17 cellular contexts compared by ENCODE assay signal in genomic region chr12:92596388-92596787, GRCh38.
DNase-seq lines count a peak whose midpoint lies in the region; ATAC-seq and TF ChIP-seq lines count a peak whose summit lies in the region.
"Had no signal": no experiment of that assay in that cellular context is flagged by ENCODE, and none has a peak within 500 bp of the region (broad histone marks: within the 10 kb centered on the region; RNA-seq: fewer than 3 reads in every experiment).

No MANE protein-coding gene starts in this region.

- DNase-seq in AG04450 (ENCODE audit: low read depth, low spot score) (peak; percentile 30), H4 (ENCODE audit: low spot score) (peak; percentile 25), astrocyte of the spinal cord (ENCODE audit: low read depth, low spot score) (peak; percentile 51), hepatocyte (ENCODE audit: low spot score) (peak; percentile 22), RPMI8226 (no peak), NCI-H774 (lab: John Stamatoyannopoulos, UW) (no peak)
- DNase-seq: activated B cell treated with CpG ODN at 0.5 μM for 24 hours; activated T-cell treated with anti-CD3 and anti-CD28 coated beads, Interleukin-2, amount 50 U/mL, for 4 hours; NCI-H146; NCI-H526 treated with DMSO at 0.1 percent for 48 hours; psoas muscle; stimulated activated CD4-positive, alpha-beta T cell treated with anti-CD3 and anti-CD28 coated beads, Interleukin-2, amount 100 ng/mL, for 48 hours; stimulated activated naive CD8-positive, alpha-beta T cell treated with anti-CD3 and anti-CD28 coated beads, Interleukin-15, Interleukin-2, amounts not matched to agents 100 U/mL and 50 U/mL, for 24 hours had no signal

- POLR2A ChIA-PET in AG04450 (lab: Yijun Ruan, JAX), result no interaction called here

- H3K9me2 ChIP-seq in hepatocyte (replicated peaks; ENCODE audit: insufficient read depth), result no peaks in the 10 kb centered on the region

- in situ Hi-C loops in astrocyte of the spinal cord (cut with HindIII; ENCODE audit: low sequenced_read_pairs), result no loop called here

- ATAC-seq in HG02588 (IDR thresholded peaks at IDR 0.05; ENCODE audit: unreplicated experiment), result no peak
- ATAC-seq in HG03139 (IDR thresholded peaks at IDR 0.05; ENCODE audit: unreplicated experiment), result no peak
- ATAC-seq: activated T-cell treated with anti-CD3 and anti-CD28 coated beads, Interleukin-2, amount 50 U/mL, for 4 hours; psoas muscle; stimulated activated naive CD8-positive, alpha-beta T cell treated with anti-CD3 and anti-CD28 coated beads, Interleukin-15, Interleukin-2, amounts not matched to agents 100 U/mL and 50 U/mL, for 24 hours had no signal

- TF ChIP-seq CTCF in AG04450 (IDR thresholded peaks at IDR 0.05; ENCODE audit: low read depth, low read length), result no peak
- TF ChIP-seq CTCF in astrocyte of the spinal cord (IDR thresholded peaks at IDR 0.05; ENCODE audit: low read depth, low read length), result no peak
- TF ChIP-seq CTCF in hepatocyte (IDR thresholded peaks at IDR 0.05; ENCODE audit: poor library complexity), result no peak

- 58% methylated on average over 7 of the region's 7 CpGs for WGBS in hepatocyte (ENCODE audit: low lambda C conversion rate, missing lambda C conversion rate)

- H2AFZ ChIP-seq in hepatocyte, result no peak overlapping the region

- CTCF ChIA-PET in AG04450 (lab: Charles Lee), result interaction anchor here (0.5 kb wide), 1 partner anchor 12 kb away, joined by 4 read pairs; no protein-coding TSS in a partner anchor

- H3K27me3 ChIP-seq in AG04450 (ENCODE audit: control insufficient read depth, insufficient read depth, low read length) (no peaks in the 10 kb centered on the region), hepatocyte (no peaks in the 10 kb centered on the region)
- H3K27me3 ChIP-seq: BLaER1, SJSA1 had no signal

- H3K9me3 ChIP-seq in AG04450 (ENCODE audit: control insufficient read depth, insufficient read depth, low read length) (peaks cover 8% of the 10 kb centered on the region), hepatocyte (ENCODE audit: low read depth) (no peaks in the 10 kb centered on the region)
- H3K9me3 ChIP-seq: psoas muscle had no signal

- no peaks in the 10 kb centered on the region for H3K4me1 ChIP-seq in hepatocyte (ENCODE audit: insufficient read depth)
- H3K4me1 ChIP-seq: psoas muscle had no signal

- no peaks in the 10 kb centered on the region for H3K36me3 ChIP-seq in hepatocyte (replicated peaks; ENCODE audit: insufficient read depth, low read depth)
- H3K36me3 ChIP-seq: BLaER1, SJSA1 had no signal

- no peak overlapping the region for H3K4me2 ChIP-seq in hepatocyte
- H3K4me2 ChIP-seq: BLaER1 had no signal

- H3K4me3 ChIP-seq in AG04450 (ENCODE audit: low read depth, low read length) (no peak overlapping the region), astrocyte of the spinal cord (ENCODE audit: low read depth, low read length) (no peak overlapping the region), hepatocyte (no peak overlapping the region)
- H3K4me3 ChIP-seq: BLaER1, psoas muscle, SJSA1 had no signal

- no peaks in the 10 kb centered on the region for H3K79me2 ChIP-seq in hepatocyte

- no peaks in the 10 kb centered on the region for H4K20me1 ChIP-seq in hepatocyte (ENCODE audit: insufficient read depth, poor library complexity, severe bottlenecking)
- H4K20me1 ChIP-seq: BLaER1 had no signal

- peak overlapping the region; percentile 23 for H3K27ac ChIP-seq in AG04450 (ENCODE audit: low read depth, low read length)
- H3K27ac ChIP-seq in hepatocyte, result peak overlapping the region; percentile 34
- H3K27ac ChIP-seq: BLaER1, psoas muscle, SJSA1 had no signal

Comparison
In these comparisons a context has a peak if more than half of its experiments do, and no peak if none do; other contexts are left out.
1. DNase-seq: peak in AG04450 (single experiment), H4 (single experiment), astrocyte of the spinal cord (single experiment) and hepatocyte (single experiment); none in RPMI8226 (single experiment) and NCI-H774 (single experiment).